In genomic region chr20:62302341-62303048, GRCh38 we compare ENCODE assay signal across 1 cellular context.
TF ChIP-seq lines count a peak whose summit lies in the region.

A gene with protein sequence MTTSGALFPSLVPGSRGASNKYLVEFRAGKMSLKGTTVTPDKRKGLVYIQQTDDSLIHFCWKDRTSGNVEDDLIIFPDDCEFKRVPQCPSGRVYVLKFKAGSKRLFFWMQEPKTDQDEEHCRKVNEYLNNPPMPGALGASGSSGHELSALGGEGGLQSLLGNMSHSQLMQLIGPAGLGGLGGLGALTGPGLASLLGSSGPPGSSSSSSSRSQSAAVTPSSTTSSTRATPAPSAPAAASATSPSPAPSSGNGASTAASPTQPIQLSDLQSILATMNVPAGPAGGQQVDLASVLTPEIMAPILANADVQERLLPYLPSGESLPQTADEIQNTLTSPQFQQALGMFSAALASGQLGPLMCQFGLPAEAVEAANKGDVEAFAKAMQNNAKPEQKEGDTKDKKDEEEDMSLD (plus strand): TSS chr20:62302997. CDS start chr20:62303569, 572 bp downstream.

TF ChIP-seq in HepG2, 621 proteins besides CTCF, POLR2A, EP300 and RAD21 (continued from another document):
- 0 out of 2 replicates have a peak, but pooled peaks have one; percentile 56 for TF ChIP-seq BCL6 (CRISPR knock-in tag; IDR thresholded peaks at IDR 0.05)
- TF ChIP-seq KDM6A (CRISPR knock-in tag; IDR thresholded peaks at IDR 0.05; ENCODE audit: low read depth) = no peak
- TF ChIP-seq HNF4A (CRISPR knock-in tag; IDR thresholded peaks at IDR 0.05) = peak; percentile 51
- peak; percentile 76; the same call in 1 of the 2 replicates for TF ChIP-seq REL (CRISPR knock-in tag; conservative IDR thresholded peaks at IDR 0.05)
- TF ChIP-seq TGIF2 (CRISPR knock-in tag; IDR thresholded peaks at IDR 0.05) = peak; percentile 87; the same call in 1 of the 2 replicates
- TF ChIP-seq TAF1 (CRISPR knock-in tag; IDR thresholded peaks at IDR 0.05) = peak; percentile 66
- TF ChIP-seq ZNF513 (CRISPR knock-in tag; conservative IDR thresholded peaks at IDR 0.05) = no peak
- peak; percentile 54; the same call in 1 of the 2 replicates for TF ChIP-seq NR2F6 (IDR thresholded peaks at IDR 0.05)
- peak; percentile 45; the same call in 1 of the 2 replicates for TF ChIP-seq NR2F6 (CRISPR knock-in tag; IDR thresholded peaks at IDR 0.05)
- no peak for TF ChIP-seq NFIB (CRISPR knock-in tag; IDR thresholded peaks at IDR 0.05; ENCODE audit: borderline replicate concordance)
- no peak for TF ChIP-seq KAT2B (IDR thresholded peaks at IDR 0.05; ENCODE audit: borderline replicate concordance, low read depth, low read length)
- TF ChIP-seq, protein P1, sequence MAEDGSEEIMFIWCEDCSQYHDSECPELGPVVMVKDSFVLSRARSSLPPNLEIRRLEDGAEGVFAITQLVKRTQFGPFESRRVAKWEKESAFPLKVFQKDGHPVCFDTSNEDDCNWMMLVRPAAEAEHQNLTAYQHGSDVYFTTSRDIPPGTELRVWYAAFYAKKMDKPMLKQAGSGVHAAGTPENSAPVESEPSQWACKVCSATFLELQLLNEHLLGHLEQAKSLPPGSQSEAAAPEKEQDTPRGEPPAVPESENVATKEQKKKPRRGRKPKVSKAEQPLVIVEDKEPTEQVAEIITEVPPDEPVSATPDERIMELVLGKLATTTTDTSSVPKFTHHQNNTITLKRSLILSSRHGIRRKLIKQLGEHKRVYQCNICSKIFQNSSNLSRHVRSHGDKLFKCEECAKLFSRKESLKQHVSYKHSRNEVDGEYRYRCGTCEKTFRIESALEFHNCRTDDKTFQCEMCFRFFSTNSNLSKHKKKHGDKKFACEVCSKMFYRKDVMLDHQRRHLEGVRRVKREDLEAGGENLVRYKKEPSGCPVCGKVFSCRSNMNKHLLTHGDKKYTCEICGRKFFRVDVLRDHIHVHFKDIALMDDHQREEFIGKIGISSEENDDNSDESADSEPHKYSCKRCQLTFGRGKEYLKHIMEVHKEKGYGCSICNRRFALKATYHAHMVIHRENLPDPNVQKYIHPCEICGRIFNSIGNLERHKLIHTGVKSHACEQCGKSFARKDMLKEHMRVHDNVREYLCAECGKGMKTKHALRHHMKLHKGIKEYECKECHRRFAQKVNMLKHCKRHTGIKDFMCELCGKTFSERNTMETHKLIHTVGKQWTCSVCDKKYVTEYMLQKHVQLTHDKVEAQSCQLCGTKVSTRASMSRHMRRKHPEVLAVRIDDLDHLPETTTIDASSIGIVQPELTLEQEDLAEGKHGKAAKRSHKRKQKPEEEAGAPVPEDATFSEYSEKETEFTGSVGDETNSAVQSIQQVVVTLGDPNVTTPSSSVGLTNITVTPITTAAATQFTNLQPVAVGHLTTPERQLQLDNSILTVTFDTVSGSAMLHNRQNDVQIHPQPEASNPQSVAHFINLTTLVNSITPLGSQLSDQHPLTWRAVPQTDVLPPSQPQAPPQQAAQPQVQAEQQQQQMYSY (CRISPR knock-in tag; IDR thresholded peaks at IDR 0.05) = no peak
- TF ChIP-seq ZNF251 (CRISPR knock-in tag; IDR thresholded peaks at IDR 0.05) = no peak
- TF ChIP-seq FIP1L1 (IDR thresholded peaks at IDR 0.05; ENCODE audit: borderline replicate concordance, insufficient read depth, low read depth, low read length) = peak; percentile 62; the same call in 1 of the 2 replicates
- peak; percentile 91 for TF ChIP-seq IRF2 (CRISPR knock-in tag; IDR thresholded peaks at IDR 0.05)
- peak; percentile 98 for TF ChIP-seq PTBP1 (IDR thresholded peaks at IDR 0.05; ENCODE audit: low read depth, low read length, poor library complexity, severe bottlenecking)
- TF ChIP-seq SNAPC5 (CRISPR knock-in tag; IDR thresholded peaks at IDR 0.05; ENCODE audit: borderline replicate concordance) = no peak
- peak; percentile 20; the same call in 1 of the 2 replicates for TF ChIP-seq ARNTL (CRISPR knock-in tag; IDR thresholded peaks at IDR 0.05)
- TF ChIP-seq GLI4 (CRISPR knock-in tag; IDR thresholded peaks at IDR 0.05; ENCODE audit: borderline replicate concordance) = no peak
- TF ChIP-seq, protein P2, sequence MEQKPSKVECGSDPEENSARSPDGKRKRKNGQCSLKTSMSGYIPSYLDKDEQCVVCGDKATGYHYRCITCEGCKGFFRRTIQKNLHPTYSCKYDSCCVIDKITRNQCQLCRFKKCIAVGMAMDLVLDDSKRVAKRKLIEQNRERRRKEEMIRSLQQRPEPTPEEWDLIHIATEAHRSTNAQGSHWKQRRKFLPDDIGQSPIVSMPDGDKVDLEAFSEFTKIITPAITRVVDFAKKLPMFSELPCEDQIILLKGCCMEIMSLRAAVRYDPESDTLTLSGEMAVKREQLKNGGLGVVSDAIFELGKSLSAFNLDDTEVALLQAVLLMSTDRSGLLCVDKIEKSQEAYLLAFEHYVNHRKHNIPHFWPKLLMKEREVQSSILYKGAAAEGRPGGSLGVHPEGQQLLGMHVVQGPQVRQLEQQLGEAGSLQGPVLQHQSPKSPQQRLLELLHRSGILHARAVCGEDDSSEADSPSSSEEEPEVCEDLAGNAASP (CRISPR knock-in tag; IDR thresholded peaks at IDR 0.05; ENCODE audit: borderline replicate concordance) = peak; percentile 65
- TF ChIP-seq ZNF260 (CRISPR knock-in tag; IDR thresholded peaks at IDR 0.05; ENCODE audit: borderline replicate concordance, low read depth) = no peak
- no peak for TF ChIP-seq ZNF3 (CRISPR knock-in tag; IDR thresholded peaks at IDR 0.05)
- peak; percentile 96 for TF ChIP-seq KDM4B (CRISPR knock-in tag; IDR thresholded peaks at IDR 0.05)
- 0 out of 2 replicates have a peak, but pooled peaks have one; percentile 20 for TF ChIP-seq ZNF33A (CRISPR knock-in tag; IDR thresholded peaks at IDR 0.05; ENCODE audit: borderline replicate concordance)
- TF ChIP-seq, protein P3, sequence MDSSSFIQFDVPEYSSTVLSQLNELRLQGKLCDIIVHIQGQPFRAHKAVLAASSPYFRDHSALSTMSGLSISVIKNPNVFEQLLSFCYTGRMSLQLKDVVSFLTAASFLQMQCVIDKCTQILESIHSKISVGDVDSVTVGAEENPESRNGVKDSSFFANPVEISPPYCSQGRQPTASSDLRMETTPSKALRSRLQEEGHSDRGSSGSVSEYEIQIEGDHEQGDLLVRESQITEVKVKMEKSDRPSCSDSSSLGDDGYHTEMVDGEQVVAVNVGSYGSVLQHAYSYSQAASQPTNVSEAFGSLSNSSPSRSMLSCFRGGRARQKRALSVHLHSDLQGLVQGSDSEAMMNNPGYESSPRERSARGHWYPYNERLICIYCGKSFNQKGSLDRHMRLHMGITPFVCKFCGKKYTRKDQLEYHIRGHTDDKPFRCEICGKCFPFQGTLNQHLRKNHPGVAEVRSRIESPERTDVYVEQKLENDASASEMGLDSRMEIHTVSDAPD (CRISPR knock-in tag; IDR thresholded peaks at IDR 0.05) = no peak
- no peak for TF ChIP-seq ZNF776 (CRISPR knock-in tag; IDR thresholded peaks at IDR 0.05)
